27 cellular contexts compared by ENCODE assay signal in genomic region chr14:67232066-67232465, GRCh38. TPM values are rescaled to one million over a fixed set of nuclear protein-coding genes. Genes with fewer than 3 reads are reported as not detected.
A peak's percentile ranks its signal among the peaks of the same experiment; 100 is the strongest.
DNase-seq lines count a peak whose midpoint lies in the region; ATAC-seq and TF ChIP-seq lines count a peak whose summit lies in the region.
"Had no signal": no experiment of that assay in that cellular context is flagged by ENCODE, and none has a peak within 500 bp of the region (broad histone marks: within the 10 kb centered on the region; RNA-seq: fewer than 3 reads in every experiment).

No MANE protein-coding gene starts in this region.

- H3K4me1 Mint-ChIP-seq in type B pancreatic cell (ENCODE audit: unreplicated experiment): no peaks in the 10 kb centered on the region
- H3K4me1 Mint-ChIP-seq: activated naive CD4-positive, alpha-beta T cell treated with anti-CD3 and anti-CD28 coated beads, Interleukin-2, amount 50 U/mL, for 24 hours; activated T-helper 17 cell treated with anti-CD3 and anti-CD28 coated beads, Interleukin-2, amount 50 U/mL, for 72 hours; CD4-positive, CD25-positive, alpha-beta regulatory T cell; stimulated activated memory B cell treated with anti-CD40 and anti-IgM and Interleukin-4, amounts not matched to agents 10 μg/mL and 1 μg/mL and 100 μg/mL, for 72 hours had no signal

- no peaks in the 10 kb centered on the region for H3K36me3 Mint-ChIP-seq in type B pancreatic cell
- H3K36me3 Mint-ChIP-seq: activated naive CD4-positive, alpha-beta T cell treated with anti-CD3 and anti-CD28 coated beads, Interleukin-2, amount 50 U/mL, for 24 hours; CD4-positive, CD25-positive, alpha-beta regulatory T cell; stimulated activated memory B cell treated with anti-CD40 and anti-IgM and Interleukin-4, amounts not matched to agents 10 μg/mL and 1 μg/mL and 100 μg/mL, for 72 hours had no signal

- peak overlapping the region; percentile 23 for H3K27ac Mint-ChIP-seq in type B pancreatic cell
- H3K27ac Mint-ChIP-seq: activated CD8-positive, alpha-beta T cell treated with anti-CD3 and anti-CD28 coated beads for 36 hours; activated naive CD4-positive, alpha-beta T cell treated with anti-CD3 and anti-CD28 coated beads, Interleukin-2, amount 50 U/mL, for 24 hours; activated T-helper 17 cell treated with anti-CD3 and anti-CD28 coated beads, Interleukin-2, amount 50 U/mL, for 72 hours; CD4-positive, CD25-positive, alpha-beta regulatory T cell; stimulated activated memory B cell treated with anti-CD40 and anti-IgM and Interleukin-4, amounts not matched to agents 10 μg/mL and 1 μg/mL and 100 μg/mL, for 72 hours had no signal

- DNase-seq in NCI-H2171 treated with DMSO at 0.1 percent for 48 hours (lab: John Stamatoyannopoulos, UW): peak; percentile 45
- no peak for DNase-seq in NCI-H2171 (lab: John Stamatoyannopoulos, UW)
- peak; percentile 76 for DNase-seq in myocyte (ENCODE audit: low read depth)
- no peak for DNase-seq in type B pancreatic cell (ENCODE audit: extremely low spot score, unreplicated experiment)
- DNase-seq in NCI-H1092 (lab: John Stamatoyannopoulos, UW): no peak
- DNase-seq: 8988T; activated CD4-positive, CD25-positive, alpha-beta regulatory T cell treated with anti-CD3 and anti-CD28 coated beads, Interleukin-2, amount 50 U/mL, for 72 hours; activated CD8-positive, alpha-beta T cell treated with anti-CD3 and anti-CD28 coated beads for 36 hours; amygdala; lower lobe of right lung; NCI-H1417 treated with DMSO at 0.1 percent for 48 hours; NCI-H2081; NCI-H446; right lobe of liver; stimulated activated CD4-positive, alpha-beta T cell treated with anti-CD3 and anti-CD28 coated beads, Interleukin-4, amount 100 ng/mL, for 4 hours had no signal

- ATAC-seq in GM21447 (IDR thresholded peaks at IDR 0.05; ENCODE audit: unreplicated experiment) (no peak), HG03432 (IDR thresholded peaks at IDR 0.05; ENCODE audit: unreplicated experiment) (no peak)
- ATAC-seq: activated CD8-positive, alpha-beta T cell treated with anti-CD3 and anti-CD28 coated beads for 36 hours; activated T-helper 17 cell treated with anti-CD3 and anti-CD28 coated beads, Interleukin-2, amount 50 U/mL, for 72 hours; K562; right lobe of liver; stimulated activated memory B cell treated with anti-CD40 and anti-IgM and Interleukin-4, amounts not matched to agents 10 μg/mL and 1 μg/mL and 100 μg/mL, for 72 hours had no signal

- H3K4me3 Mint-ChIP-seq in type B pancreatic cell: no peak overlapping the region
- H3K4me3 Mint-ChIP-seq: activated CD8-positive, alpha-beta T cell treated with anti-CD3 and anti-CD28 coated beads for 36 hours; activated naive CD4-positive, alpha-beta T cell treated with anti-CD3 and anti-CD28 coated beads, Interleukin-2, amount 50 U/mL, for 24 hours; activated T-helper 17 cell treated with anti-CD3 and anti-CD28 coated beads, Interleukin-2, amount 50 U/mL, for 72 hours; CD4-positive, CD25-positive, alpha-beta regulatory T cell; stimulated activated memory B cell treated with anti-CD40 and anti-IgM and Interleukin-4, amounts not matched to agents 10 μg/mL and 1 μg/mL and 100 μg/mL, for 72 hours had no signal

- no peaks in the 10 kb centered on the region for H3K9me3 Mint-ChIP-seq in type B pancreatic cell
- H3K9me3 Mint-ChIP-seq: activated CD8-positive, alpha-beta T cell treated with anti-CD3 and anti-CD28 coated beads for 36 hours; activated naive CD4-positive, alpha-beta T cell treated with anti-CD3 and anti-CD28 coated beads, Interleukin-2, amount 50 U/mL, for 24 hours; activated T-helper 17 cell treated with anti-CD3 and anti-CD28 coated beads, Interleukin-2, amount 50 U/mL, for 72 hours; CD4-positive, CD25-positive, alpha-beta regulatory T cell; stimulated activated memory B cell treated with anti-CD40 and anti-IgM and Interleukin-4, amounts not matched to agents 10 μg/mL and 1 μg/mL and 100 μg/mL, for 72 hours had no signal

- peak overlapping the region; percentile 77 for H3K27ac ChIP-seq in VCaP
- H3K27ac ChIP-seq: lower lobe of right lung, right lobe of liver, SJSA1, suprapubic skin had no signal

- no peaks in the 10 kb centered on the region for H3K27me3 Mint-ChIP-seq in type B pancreatic cell
- H3K27me3 Mint-ChIP-seq: activated CD8-positive, alpha-beta T cell treated with anti-CD3 and anti-CD28 coated beads for 36 hours; activated naive CD4-positive, alpha-beta T cell treated with anti-CD3 and anti-CD28 coated beads, Interleukin-2, amount 50 U/mL, for 24 hours; activated T-helper 17 cell treated with anti-CD3 and anti-CD28 coated beads, Interleukin-2, amount 50 U/mL, for 72 hours; stimulated activated memory B cell treated with anti-CD40 and anti-IgM and Interleukin-4, amounts not matched to agents 10 μg/mL and 1 μg/mL and 100 μg/mL, for 72 hours had no signal

- TF ChIP-seq CTCF in VCaP (conservative IDR thresholded peaks at IDR 0.05) (no peak), type B pancreatic cell (conservative IDR thresholded peaks at IDR 0.05) (no peak)

RNA-seq across cellular contexts. Expression of gene PALS1, which starts 9.2 kb away (rescaled TPM):
- total RNA-seq in myocyte: 24.8 and 25.8 TPM in 2 replicates
- 14.0 TPM for polyA plus RNA-seq in myocyte (2012)
- total RNA-seq in type B pancreatic cell (ENCODE audit: low replicate concordance): 25.8 and 26.1 TPM in 2 replicates

RNA-seq across cellular contexts. Expression of gene GARIN2, which starts 42.8 kb away (rescaled TPM):
- total RNA-seq in myocyte (not detected in 2 replicates), type B pancreatic cell (ENCODE audit: low replicate concordance) (0.89 TPM in 1 of 2 replicates, not detected in the other)
- polyA plus RNA-seq in myocyte (2012): not detected
- total RNA-seq: activated CD8-positive, alpha-beta T cell treated with anti-CD3 and anti-CD28 coated beads for 36 hours; activated T-helper 17 cell treated with anti-CD3 and anti-CD28 coated beads, Interleukin-2, amount 50 U/mL, for 72 hours; CD4-positive, CD25-positive, alpha-beta regulatory T cell; K562; kidney epithelial cell; posterior vena cava; SJSA1 had no signal
- polyA plus RNA-seq: CD4-positive, CD25-positive, alpha-beta regulatory T cell had no signal

Comparison
In these comparisons a context has a peak if more than half of its experiments do, and no peak if none do; other contexts are left out.
1. DNase-seq: peak in NCI-H2171 treated with DMSO at 0.1 percent for 48 hours (single experiment) and myocyte (single experiment); none in NCI-H2171 (single experiment), type B pancreatic cell (single experiment) and NCI-H1092 (single experiment).